ENCODE assay signal across 8 cellular contexts in genomic region chr7:39733881-39734571, GRCh38.
DNase-seq lines count a peak whose midpoint lies in the region; ATAC-seq lines count a peak whose summit lies in the region.

No MANE protein-coding gene starts in this region.

- H3K27ac Mint-ChIP-seq in activated T-cell treated with anti-CD3 and anti-CD28 coated beads, Interleukin-2, amount 50 U/mL, for 24 hours, result peak overlapping the region; percentile 87
- H3K27ac Mint-ChIP-seq in immature natural killer cell, result peak overlapping the region; percentile 95 to 99 (median 98)
- H3K27ac Mint-ChIP-seq in stimulated activated naive CD8-positive, alpha-beta T cell treated with anti-CD3 and anti-CD28 coated beads, Interleukin-15, Interleukin-2, amounts not matched to agents 100 ng/mL and 50 ng/mL, for 24 hours, result peak overlapping the region; percentile 94

- H3K4me1 Mint-ChIP-seq in activated T-cell treated with anti-CD3 and anti-CD28 coated beads, Interleukin-2, amount 50 U/mL, for 24 hours (ENCODE audit: low read depth), result peaks cover 43% of the 10 kb centered on the region
- peaks cover 48 to 52% of the 10 kb centered on the region in 2 donors for H3K4me1 Mint-ChIP-seq in immature natural killer cell
- H3K4me1 Mint-ChIP-seq in stimulated activated naive CD8-positive, alpha-beta T cell treated with anti-CD3 and anti-CD28 coated beads, Interleukin-15, Interleukin-2, amounts not matched to agents 100 ng/mL and 50 ng/mL, for 24 hours (ENCODE audit: low read depth), result peaks cover 51% of the 10 kb centered on the region

- peaks cover 15% of the 10 kb centered on the region for H3K36me3 Mint-ChIP-seq in activated T-cell treated with anti-CD3 and anti-CD28 coated beads, Interleukin-2, amount 50 U/mL, for 24 hours (ENCODE audit: low read depth)
- H3K36me3 Mint-ChIP-seq in immature natural killer cell, result no peaks in the 10 kb centered on the region
- H3K36me3 Mint-ChIP-seq in stimulated activated naive CD8-positive, alpha-beta T cell treated with anti-CD3 and anti-CD28 coated beads, Interleukin-15, Interleukin-2, amounts not matched to agents 100 ng/mL and 50 ng/mL, for 24 hours (ENCODE audit: low read depth), result peaks cover 5% of the 10 kb centered on the region

- peak overlapping the region; percentile 79 for H3K4me3 Mint-ChIP-seq in activated T-cell treated with anti-CD3 and anti-CD28 coated beads, Interleukin-2, amount 50 U/mL, for 24 hours
- H3K4me3 Mint-ChIP-seq in immature natural killer cell, result peak overlapping the region; percentile 96 to 99 (median 97)
- H3K4me3 Mint-ChIP-seq in stimulated activated naive CD8-positive, alpha-beta T cell treated with anti-CD3 and anti-CD28 coated beads, Interleukin-15, Interleukin-2, amounts not matched to agents 100 ng/mL and 50 ng/mL, for 24 hours, result peak overlapping the region; percentile 90

- H3K27me3 Mint-ChIP-seq in activated T-cell treated with anti-CD3 and anti-CD28 coated beads, Interleukin-2, amount 50 U/mL, for 24 hours, result no peaks in the 10 kb centered on the region
- H3K27me3 Mint-ChIP-seq in immature natural killer cell (ENCODE audit: low read depth in 3 of 3), result peaks cover 2 to 9% (median 9%) of the 10 kb centered on the region in 3 donors
- no peaks in the 10 kb centered on the region for H3K27me3 Mint-ChIP-seq in stimulated activated naive CD8-positive, alpha-beta T cell treated with anti-CD3 and anti-CD28 coated beads, Interleukin-15, Interleukin-2, amounts not matched to agents 100 ng/mL and 50 ng/mL, for 24 hours

- no peak for DNase-seq in activated T-cell treated with anti-CD3 and anti-CD28 coated beads, Interleukin-2, amount 50 U/mL, for 24 hours
- DNase-seq in activated T-cell treated with anti-CD3 and anti-CD28 coated beads for 4 hours, result no peak
- peak; percentile 94 for DNase-seq in M059J (ENCODE audit: low read depth)
- peak; percentile 69 for DNase-seq in amniotic stem cell (lab: John Stamatoyannopoulos, UW)
- DNase-seq in immature natural killer cell, result peak in 1 of 3 donors; percentile 7

- ATAC-seq in HG02970 (IDR thresholded peaks at IDR 0.05; ENCODE audit: low FRiP score, unreplicated experiment) (no peak), HG02852 (IDR thresholded peaks at IDR 0.05; ENCODE audit: unreplicated experiment) (no peak)

- no peaks in the 10 kb centered on the region for H3K9me3 Mint-ChIP-seq in activated T-cell treated with anti-CD3 and anti-CD28 coated beads, Interleukin-2, amount 50 U/mL, for 24 hours
- no peaks in the 10 kb centered on the region for H3K9me3 Mint-ChIP-seq in immature natural killer cell
- H3K9me3 Mint-ChIP-seq in stimulated activated naive CD8-positive, alpha-beta T cell treated with anti-CD3 and anti-CD28 coated beads, Interleukin-15, Interleukin-2, amounts not matched to agents 100 ng/mL and 50 ng/mL, for 24 hours, result no peaks in the 10 kb centered on the region

Comparison
In these comparisons a context has a peak if more than half of its experiments do, and no peak if none do; other contexts are left out.
1. DNase-seq: peak in M059J (single experiment) and amniotic stem cell (single experiment); none in activated T-cell treated with anti-CD3 and anti-CD28 coated beads, Interleukin-2, amount 50 U/mL, for 24 hours (single experiment) and activated T-cell treated with anti-CD3 and anti-CD28 coated beads for 4 hours (single experiment).
2. Peak in every context shown above with its lines, with median percentiles within 50 percentile points of each other: H3K27ac Mint-ChIP-seq and H3K4me3 Mint-ChIP-seq.